Comparison of ENCODE assay signal across 8 cellular contexts in the genomic region with DNA sequence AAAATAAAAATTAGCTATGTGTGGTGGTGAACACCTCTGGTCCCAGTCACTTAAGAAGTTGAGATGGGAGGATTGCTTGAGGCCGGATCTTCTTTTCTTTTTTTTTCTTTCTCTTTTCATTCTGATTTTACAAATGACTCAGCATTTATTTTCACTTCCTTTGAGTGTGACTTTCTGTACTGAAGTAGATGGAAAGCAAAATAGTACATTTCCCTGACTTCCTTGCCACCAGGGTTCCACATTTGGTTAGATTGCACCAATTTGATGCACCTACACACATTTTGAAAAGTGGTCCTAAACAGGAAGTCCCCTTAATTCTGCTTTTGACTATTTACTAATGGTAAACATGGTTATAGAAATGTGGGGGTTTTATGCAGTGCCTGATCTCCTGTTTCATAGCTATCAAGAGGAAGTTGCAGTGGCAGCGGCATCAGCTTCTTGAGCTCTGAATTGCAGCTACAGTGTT. TPM values are rescaled to one million over a fixed set of nuclear protein-coding genes. Genes with fewer than 3 reads are reported as not detected.
DNase-seq lines count a peak whose midpoint lies in the region; ATAC-seq and TF ChIP-seq lines count a peak whose summit lies in the region.

No MANE protein-coding gene starts in this region.

- H3K36me3 ChIP-seq in GM06990 (ENCODE audit: control insufficient read depth, insufficient read depth, low read length) (no peaks in the 10 kb centered on the region), ovary (no peaks in the 10 kb centered on the region), HAP-1 (replicated peaks) (no peaks in the 10 kb centered on the region)

- H3K27ac Mint-ChIP-seq in activated T-helper 2 cell treated with anti-CD3 and anti-CD28 coated beads, Interferon-gamma antibody, Interleukin-2, Interleukin-4, amounts not matched to agents 10 μg/mL and 5 μg/mL and 100 μg/mL, durations not matched to agents 14 hours and 24 hours and 36 hours, result peak overlapping the region; percentile 73

- 68 to 76% (median 74%) methylated on average over 2 of the region's 2 CpGs for WGBS in ovary, 3 donors

- TF ChIP-seq CTCF in GM06990 (IDR thresholded peaks at IDR 0.05; ENCODE audit: insufficient read depth, low read length, poor library complexity, severe bottlenecking), result no peak
- no peak for TF ChIP-seq CTCF in GM20000 (IDR thresholded peaks at IDR 0.05; ENCODE audit: extremely low read depth, missing control alignments)
- no peak for TF ChIP-seq CTCF in ovary (IDR thresholded peaks at IDR 0.05)

- H3K36me3 Mint-ChIP-seq in activated T-helper 2 cell treated with anti-CD3 and anti-CD28 coated beads, Interferon-gamma antibody, Interleukin-2, Interleukin-4, amounts not matched to agents 10 μg/mL and 5 μg/mL and 100 μg/mL, durations not matched to agents 14 hours and 24 hours and 36 hours (ENCODE audit: low read depth), result no peaks in the 10 kb centered on the region

- TF ChIP-seq POLR2A in ovary (IDR thresholded peaks at IDR 0.05), result no peak

- no peak overlapping the region for H3K27ac ChIP-seq in ovary

- intact Hi-C loops in activated T-helper 2 cell treated with anti-CD3 and anti-CD28 coated beads, Interferon-gamma antibody, Interleukin-2, Interleukin-4, amounts not matched to agents 10 μg/mL and 5 μg/mL and 100 μg/mL, durations not matched to agents 14 hours and 24 hours and 36 hours (cut with micrococcal nuclease), result loop anchor here (1.0 to 5.0 kb wide), 2 partner anchors 13 to 51 kb away; partner anchors contain the start of gene LEMD3
- intact Hi-C loops in ovary (cut with DNase I), result no loop called here

- TF ChIP-seq EP300 in ovary (IDR thresholded peaks at IDR 0.05), result no peak

- peak; percentile 89 for ATAC-seq in HG03460 (IDR thresholded peaks at IDR 0.05; ENCODE audit: unreplicated experiment)

- in situ Hi-C loops in HAP-1 (cut with MboI; ENCODE audit: low sequenced_read_pairs), result no loop called here

- DNase-seq in GM06990 (ENCODE audit: extremely low read depth, insufficient read length), result peak; percentile 65
- peak; percentile 54 for DNase-seq in GM20000 (ENCODE audit: low spot score)
- no peak for DNase-seq in activated T-helper 2 cell treated with anti-CD3 and anti-CD28 coated beads, Interferon-gamma antibody, Interleukin-2, Interleukin-4, amounts not matched to agents 10 μg/mL and 5 μg/mL and 100 μg/mL, durations not matched to agents 14 hours and 24 hours and 36 hours (ENCODE audit: low spot score)
- DNase-seq in NCI-H128 (lab: John Stamatoyannopoulos, UW; ENCODE audit: unreplicated experiment), result no peak
- no peak for DNase-seq in NCI-H1436 treated with DMSO at 0.1 percent for 48 hours (lab: John Stamatoyannopoulos, UW)
- DNase-seq in ovary, result no peak
- no peak for DNase-seq in HAP-1 (ENCODE audit: low spot score in 2 of 2)

- H3K27me3 ChIP-seq in GM06990 (replicated peaks; ENCODE audit: control insufficient read depth, insufficient read depth, low read length) (no peaks in the 10 kb centered on the region), ovary (no peaks in the 10 kb centered on the region), HAP-1 (ENCODE audit: low read depth) (peaks cover 11% of the 10 kb centered on the region)

- H3K27me3 Mint-ChIP-seq in activated T-helper 2 cell treated with anti-CD3 and anti-CD28 coated beads, Interferon-gamma antibody, Interleukin-2, Interleukin-4, amounts not matched to agents 10 μg/mL and 5 μg/mL and 100 μg/mL, durations not matched to agents 14 hours and 24 hours and 36 hours (ENCODE audit: low read depth), result peaks cover 21% of the 10 kb centered on the region

- no peaks in the 10 kb centered on the region for H3K4me1 ChIP-seq in ovary (ENCODE audit: insufficient read depth)
- H3K4me1 ChIP-seq in HAP-1, result no peaks in the 10 kb centered on the region

- H3K4me1 Mint-ChIP-seq in activated T-helper 2 cell treated with anti-CD3 and anti-CD28 coated beads, Interferon-gamma antibody, Interleukin-2, Interleukin-4, amounts not matched to agents 10 μg/mL and 5 μg/mL and 100 μg/mL, durations not matched to agents 14 hours and 24 hours and 36 hours (ENCODE audit: low read depth), result peaks cover 17% of the 10 kb centered on the region

- H3K9me3 Mint-ChIP-seq in activated T-helper 2 cell treated with anti-CD3 and anti-CD28 coated beads, Interferon-gamma antibody, Interleukin-2, Interleukin-4, amounts not matched to agents 10 μg/mL and 5 μg/mL and 100 μg/mL, durations not matched to agents 14 hours and 24 hours and 36 hours, result peaks cover 4% of the 10 kb centered on the region

- peak overlapping the region; percentile 43 for H3K4me3 ChIP-seq in GM06990 (replicated peaks; ENCODE audit: low read depth, low read length)
- H3K4me3 ChIP-seq in ovary, result no peak overlapping the region
- H3K4me3 ChIP-seq in HAP-1, result no peak overlapping the region

- H3K9me3 ChIP-seq in ovary (no peaks in the 10 kb centered on the region), HAP-1 (no peaks in the 10 kb centered on the region)

- peak overlapping the region; percentile 50 for H3K4me3 Mint-ChIP-seq in activated T-helper 2 cell treated with anti-CD3 and anti-CD28 coated beads, Interferon-gamma antibody, Interleukin-2, Interleukin-4, amounts not matched to agents 10 μg/mL and 5 μg/mL and 100 μg/mL, durations not matched to agents 14 hours and 24 hours and 36 hours (ENCODE audit: low read depth)

RNA-seq across cellular contexts. Expression of gene LEMD3, which starts 13.0 kb away (rescaled TPM):
- 26.7 and 29.2 TPM in 2 replicates for total RNA-seq in activated T-helper 2 cell treated with anti-CD3 and anti-CD28 coated beads, Interferon-gamma antibody, Interleukin-2, Interleukin-4, amounts not matched to agents 10 μg/mL and 5 μg/mL and 100 μg/mL, durations not matched to agents 14 hours and 24 hours and 36 hours
- 10 to 100 TPM; 26.3 to 34.8 (median 29.5) TPM for total RNA-seq in ovary
- polyA plus RNA-seq in ovary, result 10 to 100 TPM; 11.4 to 21.6 TPM

RNA-seq across cellular contexts. Expression of gene WIF1, which starts 35.3 kb away (rescaled TPM):
- total RNA-seq in activated T-helper 2 cell treated with anti-CD3 and anti-CD28 coated beads, Interferon-gamma antibody, Interleukin-2, Interleukin-4, amounts not matched to agents 10 μg/mL and 5 μg/mL and 100 μg/mL, durations not matched to agents 14 hours and 24 hours and 36 hours, result not detected in 2 replicates
- 1 to 10 TPM in 3 of 7 donors, not detected in 4; 1.1 to 3.2 (median 2.0) TPM for total RNA-seq in ovary
- polyA plus RNA-seq in ovary, result 1 to 10 TPM in 1 of 2 donors, under 1 TPM in 1; 0.11 to 6.7 TPM

Comparison
In these comparisons a context has a peak if more than half of its experiments do, and no peak if none do; other contexts are left out.
1. DNase-seq: peak in GM06990 (single experiment) and GM20000 (single experiment); none in activated T-helper 2 cell treated with anti-CD3 and anti-CD28 coated beads, Interferon-gamma antibody, Interleukin-2, Interleukin-4, amounts not matched to agents 10 μg/mL and 5 μg/mL and 100 μg/mL, durations not matched to agents 14 hours and 24 hours and 36 hours (single experiment), NCI-H128 (single experiment), NCI-H1436 treated with DMSO at 0.1 percent for 48 hours (single experiment), ovary (0 of 5) and HAP-1 (0 of 2).